In the genomic region with DNA sequence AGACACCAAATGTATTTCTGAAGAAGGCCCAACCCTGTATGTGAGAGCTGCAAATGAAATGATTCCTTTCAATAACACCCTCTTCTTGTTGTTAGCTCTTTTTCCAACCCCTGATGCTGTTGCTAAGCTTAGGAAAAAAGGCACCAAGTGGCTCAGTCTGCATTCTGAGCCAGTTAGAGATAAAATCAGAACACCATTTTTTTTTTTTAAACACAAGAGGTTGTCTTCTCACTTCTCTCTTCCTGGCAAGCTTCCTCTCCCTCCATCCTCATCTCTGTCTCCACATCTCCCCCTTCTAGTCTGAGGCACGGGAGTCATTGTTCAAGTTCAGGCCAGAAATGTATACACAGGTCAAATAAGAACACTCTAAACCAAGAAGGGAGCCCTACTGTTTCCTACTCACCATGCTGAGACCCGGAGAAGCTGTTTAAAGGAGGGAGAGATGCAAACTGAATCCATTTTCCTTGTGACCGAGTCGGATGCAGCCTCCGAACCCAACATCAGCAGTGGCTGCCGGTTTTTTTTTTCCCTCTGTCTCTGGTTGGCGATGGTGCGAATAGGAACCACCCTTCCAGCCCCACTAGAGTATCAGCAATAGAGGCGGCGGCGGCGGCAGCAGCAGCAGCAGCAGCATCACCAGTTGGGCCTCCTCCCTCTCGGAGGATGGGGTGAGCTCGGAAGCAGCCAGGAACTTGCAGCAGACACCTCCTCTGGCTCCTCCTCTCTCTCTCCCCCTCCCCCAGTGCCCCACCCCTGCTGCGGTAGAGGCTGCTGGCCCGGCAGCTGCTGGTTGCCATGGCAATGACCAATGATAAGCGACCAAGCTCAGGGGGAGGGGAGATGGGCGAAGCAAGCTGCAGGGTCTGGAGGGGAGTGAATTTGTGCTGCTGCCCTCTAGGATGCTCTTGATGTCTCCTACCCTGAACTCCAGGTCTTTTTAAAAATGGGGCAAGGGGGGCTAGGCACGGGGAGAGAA, we compare ENCODE assay signal across 8 cellular contexts.
DNase-seq lines count a peak whose midpoint lies in the region; ATAC-seq and FAIRE-seq lines count a peak whose summit lies in the region.

Gene JAKMIP2 (minus strand): TSS at position 676 of the 976 bp plus-strand sequence. CDS start 110,922 bp downstream, outside the sequence.

- peak; percentile 89 for FAIRE-seq in islet of Langerhans (lab: Jason Lieb, UNC)

- ATAC-seq in HG02759 (IDR thresholded peaks at IDR 0.05; ENCODE audit: unreplicated experiment), result peak; percentile 85

- DNase-seq in GM03348 (ENCODE audit: low spot score) (peak; percentile 11), NCI-H2081 (lab: John Stamatoyannopoulos, UW) (peak; percentile 95 to 96), DMS114 treated with DMSO at 0.1 percent for 48 hours (lab: John Stamatoyannopoulos, UW; ENCODE audit: unreplicated experiment) (no peak)
- DNase-seq in activated CD4-positive, CD25-positive, alpha-beta regulatory T cell (lab: John Stamatoyannopoulos, UW), result peak; percentile 16 to 69 (median 30)
- DNase-seq in central memory CD4-positive, alpha-beta T cell, result peak; percentile 59
- peak; percentile 53 to 68 (median 61) for DNase-seq in stimulated activated CD4-positive, alpha-beta T cell treated with anti-CD3 and anti-CD28 coated beads, Interleukin-1b, Interleukin-23, amount 100 ng/mL, for 24 hours (ENCODE audit: low read depth in 4 of 4, low spot score in 1 of 4)
